24 cellular contexts compared by ENCODE assay signal in genomic region chr12:69651922-69652321, GRCh38. TPM values are rescaled to one million over a fixed set of nuclear protein-coding genes. Genes with fewer than 3 reads are reported as not detected.
DNase-seq lines count a peak whose midpoint lies in the region; ATAC-seq, FAIRE-seq and TF ChIP-seq lines count a peak whose summit lies in the region.
"Had no signal": no experiment of that assay in that cellular context is flagged by ENCODE, and none has a peak within 500 bp of the region (broad histone marks: within the 10 kb centered on the region; RNA-seq: fewer than 3 reads in every experiment).

No MANE protein-coding gene starts in this region.

- H3K27ac ChIP-seq in GM23338 (ENCODE audit: low read depth): no peak overlapping the region
- H3K27ac ChIP-seq in K562 (ENCODE audit: extremely low read depth, low read depth, low read length): peak overlapping the region; percentile 23
- no peak overlapping the region for H3K27ac ChIP-seq in prostate gland
- H3K27ac ChIP-seq: A549 had no signal

- ATAC-seq in GM23338: no peak
- ATAC-seq in K562: peak; percentile 77
- ATAC-seq: A549, HCT116 had no signal

- H3K9ac ChIP-seq in K562 (ENCODE audit: insufficient read depth in 1 of 2, low read depth in 2 of 2, low read length in 2 of 2): peak overlapping the region in 1 of 2 experiments; percentile 37; a peak in 1 of 4 replicates

- TF ChIP-seq CTCF in GM23338 (conservative IDR thresholded peaks at IDR 0.05; ENCODE audit: low read depth in 2 of 2) (no peak), K562 (IDR thresholded peaks at IDR 0.05 in 2 of 3, conservative IDR thresholded peaks at IDR 0.05 in 1 of 3; ENCODE audit: insufficient read depth in 2 of 3, low read depth in 1 of 3, low read length in 3 of 3) (no peak), prostate gland (IDR thresholded peaks at IDR 0.05) (no peak)

- H3K36me3 ChIP-seq in GM23338 (ENCODE audit: insufficient read depth) (no peaks in the 10 kb centered on the region), K562 (ENCODE audit: control insufficient read depth, insufficient read depth, low read length) (no peaks in the 10 kb centered on the region), prostate gland (no peaks in the 10 kb centered on the region)

- no peak for TF ChIP-seq RAD21 in K562 (CRISPR knock-in tag; conservative IDR thresholded peaks at IDR 0.05 in 1 of 2, IDR thresholded peaks at IDR 0.05 in 1 of 2)

- in situ Hi-C loops in K562 (cut with MboI): no loop called here

- POLR2A ChIA-PET in K562 (lab: Yijun Ruan, JAX): no interaction called here

- no peaks in the 10 kb centered on the region for H3K27me3 ChIP-seq in GM23338 (ENCODE audit: insufficient read depth)
- H3K27me3 ChIP-seq in K562 (ENCODE audit: control insufficient read depth in 2 of 2, insufficient read depth in 2 of 2, low read length in 2 of 2): no peaks in the 10 kb centered on the region
- H3K27me3 ChIP-seq in prostate gland (replicated peaks; ENCODE audit: insufficient read depth): no peaks in the 10 kb centered on the region

- H3K4me2 ChIP-seq in GM23338: no peak overlapping the region
- H3K4me2 ChIP-seq in K562 (ENCODE audit: insufficient read depth, low read length): peak overlapping the region; percentile 9
- H3K4me2 ChIP-seq: A549 had no signal

- no peaks in the 10 kb centered on the region for H3K79me2 ChIP-seq in GM23338 (replicated peaks; ENCODE audit: insufficient read depth)
- H3K79me2 ChIP-seq in K562 (ENCODE audit: control insufficient read depth, insufficient read depth, low read length): no peaks in the 10 kb centered on the region

- no peak overlapping the region for H3K27ac Mint-ChIP-seq in GM23338
- H3K27ac Mint-ChIP-seq: CD4-positive, alpha-beta memory T cell; H9 had no signal

- H3F3A ChIP-seq in GM23338 (replicated peaks; ENCODE audit: low read depth): no peaks in the 10 kb centered on the region

- no peaks in the 10 kb centered on the region for H3K4me1 Mint-ChIP-seq in GM23338
- H3K4me1 Mint-ChIP-seq: CD4-positive, alpha-beta memory T cell; H9 had no signal

- no peaks in the 10 kb centered on the region for H3K27me3 Mint-ChIP-seq in GM23338 (ENCODE audit: insufficient read depth, low read depth, poor library complexity)

- peak; percentile 80 for FAIRE-seq in K562 (lab: Jason Lieb, UNC)
- FAIRE-seq: A549, GM12891 had no signal

- H4K20me1 ChIP-seq in GM23338 (replicated peaks; ENCODE audit: insufficient read depth): no peaks in the 10 kb centered on the region
- no peaks in the 10 kb centered on the region for H4K20me1 ChIP-seq in K562 (replicated peaks; ENCODE audit: control insufficient read depth, insufficient read depth, low read length)

- CTCF ChIA-PET in K562 (lab: Yijun Ruan, JAX; ENCODE audit: low intra/inter-chr PET ratio): no interaction called here

- H3K9me1 ChIP-seq in K562 (ENCODE audit: control insufficient read depth, insufficient read depth, low read length): no peaks in the 10 kb centered on the region

- 9% methylated on average over 3 of the region's 3 CpGs for WGBS in K562 (ENCODE audit: insufficient coverage, low coverage, missing lambda C conversion rate)
- WGBS in prostate gland: 96% methylated on average over 3 of the region's 3 CpGs

- no peaks in the 10 kb centered on the region for H3K36me3 Mint-ChIP-seq in GM23338 (ENCODE audit: low read depth)
- H3K36me3 Mint-ChIP-seq: CD4-positive, alpha-beta memory T cell had no signal

- H3K4me1 ChIP-seq in GM23338 (ENCODE audit: insufficient read depth) (no peaks in the 10 kb centered on the region), K562 (replicated peaks in 1 of 2; ENCODE audit: control insufficient read depth in 2 of 2, insufficient read depth in 2 of 2, low read length in 2 of 2) (peaks cover 7 to 20% of the 10 kb centered on the region in 2 experiments; a peak in 4 of 5 replicates), prostate gland (replicated peaks) (no peaks in the 10 kb centered on the region)

- no peak for DNase-seq in GM23338 (ENCODE audit: low spot score)
- peak; percentile 68 for DNase-seq in OCI-M1 (lab: John Stamatoyannopoulos, UW)
- DNase-seq in K562 (ENCODE audit: extremely low read depth in 1 of 4, low spot score in 3 of 4): peak in 2 of 4 experiments; percentile 42 to 76
- peak; percentile 15 for DNase-seq in islet precursor cell
- DNase-seq in prostate gland (ENCODE audit: low spot score): no peak
- DNase-seq in AG08396 (ENCODE audit: low spot score): no peak
- DNase-seq in HuH-7 (ENCODE audit: low spot score): no peak
- DNase-seq: 8988T; ACHN; C1 segment of cervical spinal cord; Calu3; CD4-positive, alpha-beta memory T cell; COR-L47; DMS53; DMS79 treated with DMSO at 0.1 percent for 48 hours; GF-D8; H9 had no signal

- no peak overlapping the region for H3K4me3 Mint-ChIP-seq in GM23338
- H3K4me3 Mint-ChIP-seq: CD4-positive, alpha-beta memory T cell; H9 had no signal

- TF ChIP-seq POLR2A in K562 (conservative IDR thresholded peaks at IDR 0.05): no peak
- TF ChIP-seq POLR2A in prostate gland (IDR thresholded peaks at IDR 0.05): no peak

- H3K9me3 ChIP-seq in K562 (replicated peaks; ENCODE audit: control insufficient read depth, insufficient read depth, low read depth, low read length): no peaks in the 10 kb centered on the region
- no peaks in the 10 kb centered on the region for H3K9me3 ChIP-seq in prostate gland
- H3K9me3 ChIP-seq: A549 had no signal

- H2AFZ ChIP-seq in GM23338 (peak overlapping the region; percentile 80; the same call in 1 of the 2 replicates), K562 (ENCODE audit: low read depth, low read length) (peak overlapping the region; percentile 76)

- H3K4me3 ChIP-seq in GM23338 (no peak overlapping the region), K562 (no peak overlapping the region), prostate gland (no peak overlapping the region)
- H3K4me3 ChIP-seq: A549 had no signal

- peak; percentile 27; the same call in 1 of the 2 replicates for TF ChIP-seq EP300 in K562 (IDR thresholded peaks at IDR 0.05; ENCODE audit: low read length)

- H3K9me3 Mint-ChIP-seq in GM23338: no peaks in the 10 kb centered on the region
- H3K9me3 Mint-ChIP-seq: CD4-positive, alpha-beta memory T cell; H9 had no signal

- no TSS peak for BruUV-seq in K562 (replicated peaks; lab: Mats Ljungman, UMichigan)

- H3K9me2 ChIP-seq in GM23338 (ENCODE audit: insufficient read depth): no peaks in the 10 kb centered on the region; the same call in 1 of the 2 replicates

- intact Hi-C loops in K562 (cut with micrococcal nuclease): no loop called here
- intact Hi-C loops in prostate gland (cut with DNase I): no loop called here

TF ChIP-seq in K562, 482 proteins besides CTCF, POLR2A, EP300 and RAD21 (continues in another document):
- no peak for TF ChIP-seq MYNN (IDR thresholded peaks at IDR 0.05)
- no peak for TF ChIP-seq MYNN (CRISPR knock-in tag; IDR thresholded peaks at IDR 0.05)
- peak; percentile 57; the same call in 1 of the 2 replicates for TF ChIP-seq EHMT2 (IDR thresholded peaks at IDR 0.05)
- peak; percentile 73 for TF ChIP-seq SMARCA4 (IDR thresholded peaks at IDR 0.05)
- TF ChIP-seq CTBP1 (IDR thresholded peaks at IDR 0.05; ENCODE audit: borderline replicate concordance): peak; percentile 18; the same call in 1 of the 2 replicates

RNA-seq across cellular contexts. Expression of gene LRRC10, which starts 41.2 kb away (rescaled TPM):
- not detected in 2 replicates for total RNA-seq in GM23338 (2014; rRNA removed; shearing (Covaris generic))
- polyA plus RNA-seq in GM23338 (2016; fragmentation: Nextera tagmentation; extraction: Ambion mirVana) (not detected in 2 replicates), K562 (2011; rRNA removed) (not detected in 2 replicates), K562 (2014; fragmentation: Illumina TruSeq; extraction: Trizol) (not detected in 2 replicates), K562 (2014; fragmentation: Nextera tagmentation; extraction: Ambion mirVana) (not detected), K562 (2014; rRNA removed) (0.09 TPM in 1 of 2 replicates, not detected in the other)
- total RNA-seq in K562 (2011; cell fraction: chromatin; rRNA removed; ENCODE audit: low replicate concordance): not detected in 2 replicates
- total RNA-seq in K562 (2011; cell fraction: nucleolus; rRNA removed): not detected in 2 replicates
- not detected in 2 replicates for total RNA-seq in K562 (2011; cell fraction: nucleoplasm; rRNA removed)
- total RNA-seq in K562 (2014; rRNA removed) (not detected in 2 replicates), K562 (2014; rRNA removed; fragmentation: Illumina TruSeq; extraction: Trizol) (not detected in 2 replicates), K562 (2015; rRNA removed; fragmentation: Illumina TruSeq; extraction: Trizol) (not detected in 2 replicates), K562 (2021) (not detected in 2 replicates), prostate gland (not detected)
- polyA plus RNA-seq in K562 (2011; cell fraction: cytosol; rRNA removed): not detected in 2 replicates
- not detected in 2 replicates for polyA plus RNA-seq in K562 (2011; cell fraction: nucleus; rRNA removed)
- not detected in 2 replicates for polyA plus RNA-seq in K562 (2012)
- not detected in 2 replicates for polyA minus RNA-seq in K562 (2011; rRNA and poly(A)+ RNA removed)
- not detected in 2 replicates for polyA minus RNA-seq in K562 (2011; cell fraction: cytosol; rRNA and poly(A)+ RNA removed)
- polyA minus RNA-seq in K562 (2011; cell fraction: nucleus; rRNA and poly(A)+ RNA removed): not detected in 2 replicates
- total RNA-seq: Calu3; CD4-positive, alpha-beta memory T cell; Daoy; G401; H4; H9 had no signal
- polyA plus RNA-seq: A549; BJ; CD4-positive, alpha-beta memory T cell had no signal

RNA-seq across cellular contexts. Expression of gene BEST3, which starts 47.2 kb away (rescaled TPM):
- total RNA-seq in GM23338 (2014; rRNA removed; shearing (Covaris generic)): not detected in 2 replicates
- polyA plus RNA-seq in GM23338 (2016; fragmentation: Nextera tagmentation; extraction: Ambion mirVana) (not detected in 2 replicates), K562 (2011; rRNA removed) (0.15 TPM in 1 of 2 replicates, not detected in the other), K562 (2014; fragmentation: Illumina TruSeq; extraction: Trizol) (not detected in 2 replicates), K562 (2014; fragmentation: Nextera tagmentation; extraction: Ambion mirVana) (not detected), K562 (2014; rRNA removed) (0.08 TPM in 1 of 2 replicates, not detected in the other)
- total RNA-seq in K562 (2011; cell fraction: chromatin; rRNA removed; ENCODE audit: low replicate concordance): 0.14 TPM in 1 of 2 replicates, not detected in the other
- not detected in 2 replicates for total RNA-seq in K562 (2011; cell fraction: nucleolus; rRNA removed)
- not detected in 2 replicates for total RNA-seq in K562 (2011; cell fraction: nucleoplasm; rRNA removed)
- total RNA-seq in K562 (2014; rRNA removed) (not detected in 2 replicates), K562 (2014; rRNA removed; fragmentation: Illumina TruSeq; extraction: Trizol) (not detected in 2 replicates), K562 (2015; rRNA removed; fragmentation: Illumina TruSeq; extraction: Trizol) (not detected in 2 replicates), K562 (2021) (not detected in 2 replicates), prostate gland (1 to 10 TPM in 1 of 2 donors, under 1 TPM in 1; 0.85 to 2.1 TPM)
- 0.03 TPM in 2 replicates for polyA plus RNA-seq in K562 (2011; cell fraction: cytosol; rRNA removed)
- polyA plus RNA-seq in K562 (2011; cell fraction: nucleus; rRNA removed): not detected in 2 replicates
- 0.03 and 0.12 TPM in 2 replicates for polyA plus RNA-seq in K562 (2012)
- 0.11 TPM in 1 of 2 replicates, not detected in the other for polyA minus RNA-seq in K562 (2011; rRNA and poly(A)+ RNA removed)
- polyA minus RNA-seq in K562 (2011; cell fraction: cytosol; rRNA and poly(A)+ RNA removed): not detected in 2 replicates
- not detected in 2 replicates for polyA minus RNA-seq in K562 (2011; cell fraction: nucleus; rRNA and poly(A)+ RNA removed)
- total RNA-seq: CD4-positive, alpha-beta memory T cell; H4 had no signal
- polyA plus RNA-seq: BJ; CD4-positive, alpha-beta memory T cell had no signal

Comparison
In these comparisons a context has a peak if more than half of its experiments do, and no peak if none do; other contexts are left out.
1. DNase-seq: peak in OCI-M1 (single experiment) and islet precursor cell (single experiment); none in GM23338 (single experiment), prostate gland (single experiment), AG08396 (single experiment) and HuH-7 (single experiment).